In genomic region chr6:158417760-158418098, GRCh38 we compare ENCODE assay signal across 14 cellular contexts.
DNase-seq lines count a peak whose midpoint lies in the region; ATAC-seq and TF ChIP-seq lines count a peak whose summit lies in the region.
"Had no signal": no experiment of that assay in that cellular context is flagged by ENCODE, and none has a peak within 500 bp of the region (broad histone marks: within the 10 kb centered on the region; RNA-seq: fewer than 3 reads in every experiment).

No MANE protein-coding gene starts in this region.

- H3K4me1 ChIP-seq in adipocyte (ENCODE audit: control insufficient read depth, insufficient read depth, low read length) (peaks cover 12% of the 10 kb centered on the region), osteoblast (ENCODE audit: insufficient read depth, low read length) (peaks cover 17% of the 10 kb centered on the region)
- H3K4me1 ChIP-seq: vagina had no signal

- H3K4me3 ChIP-seq in adipocyte (ENCODE audit: low read length) = no peak overlapping the region
- H3K4me3 ChIP-seq in osteoblast (ENCODE audit: insufficient read depth, low read length) = no peak overlapping the region
- H3K4me3 ChIP-seq: vagina had no signal

- peaks cover 2% of the 10 kb centered on the region for H3K79me2 ChIP-seq in osteoblast (ENCODE audit: insufficient read depth, low read length)

- H4K20me1 ChIP-seq in osteoblast (ENCODE audit: insufficient read depth, low read length) = no peaks in the 10 kb centered on the region

- peak overlapping the region; percentile 54 for H3K27ac ChIP-seq in osteoblast (ENCODE audit: low read depth, low read length)
- H3K27ac ChIP-seq: C4-2B, vagina had no signal

- ATAC-seq in HG03135 (IDR thresholded peaks at IDR 0.05; ENCODE audit: unreplicated experiment) = no peak
- ATAC-seq in left lobe of liver = no peak
- ATAC-seq: T-cell had no signal

- DNase-seq in EH (ENCODE audit: low read depth) = peak; percentile 82
- DNase-seq in adipocyte (ENCODE audit: low read depth) = peak; percentile 81
- peak; percentile 78 for DNase-seq in fibroblast of gingiva (ENCODE audit: low read depth)
- peak; percentile 93 for DNase-seq in osteoblast (ENCODE audit: insufficient read length, low spot score, missing footprints)
- no peak for DNase-seq in NCI-H1694 treated with DMSO at 0.1 percent for 48 hours (lab: John Stamatoyannopoulos, UW)
- no peak for DNase-seq in left lobe of liver (ENCODE audit: low spot score)
- no peak for DNase-seq in germinal center (ENCODE audit: low spot score)
- DNase-seq: activated CD4-positive, alpha-beta memory T cell treated with anti-CD3 and anti-CD28 coated beads for 36 hours; activated naive CD4-positive, alpha-beta T cell; NCI-H1105; T-cell had no signal

- peak overlapping the region; percentile 37 for H3K4me2 ChIP-seq in osteoblast (ENCODE audit: insufficient read depth, low read length)

- H3K36me3 ChIP-seq in adipocyte (ENCODE audit: control insufficient read depth, insufficient read depth, low read length, severe bottlenecking) (peaks cover 30% of the 10 kb centered on the region), osteoblast (ENCODE audit: insufficient read depth, low read length) (no peaks in the 10 kb centered on the region)

- H3K27me3 ChIP-seq in adipocyte (replicated peaks; ENCODE audit: control insufficient read depth, insufficient read depth, low read length) (no peaks in the 10 kb centered on the region), osteoblast (ENCODE audit: insufficient read depth, low read length) (no peaks in the 10 kb centered on the region)
- H3K27me3 ChIP-seq: vagina had no signal

- no peak overlapping the region for H3K9ac ChIP-seq in adipocyte (ENCODE audit: low read length)

- peaks cover 5% of the 10 kb centered on the region for H3K9me3 ChIP-seq in adipocyte (ENCODE audit: control insufficient read depth, low read length)
- H3K9me3 ChIP-seq in osteoblast (ENCODE audit: low read depth, low read length) = no peaks in the 10 kb centered on the region
- H3K9me3 ChIP-seq: vagina had no signal

- TF ChIP-seq CTCF in osteoblast (IDR thresholded peaks at IDR 0.05; ENCODE audit: extremely low read depth, low read depth, low read length) = no peak

- H2AFZ ChIP-seq in osteoblast (ENCODE audit: low read length) = no peak overlapping the region

Comparison
In these comparisons a context has a peak if more than half of its experiments do, and no peak if none do; other contexts are left out.
1. DNase-seq: peak in EH (single experiment), adipocyte (single experiment), fibroblast of gingiva (single experiment) and osteoblast (single experiment); none in NCI-H1694 treated with DMSO at 0.1 percent for 48 hours (single experiment), left lobe of liver (single experiment) and germinal center (single experiment).